Comparison of ENCODE assay signal across 24 cellular contexts in the genomic region with DNA sequence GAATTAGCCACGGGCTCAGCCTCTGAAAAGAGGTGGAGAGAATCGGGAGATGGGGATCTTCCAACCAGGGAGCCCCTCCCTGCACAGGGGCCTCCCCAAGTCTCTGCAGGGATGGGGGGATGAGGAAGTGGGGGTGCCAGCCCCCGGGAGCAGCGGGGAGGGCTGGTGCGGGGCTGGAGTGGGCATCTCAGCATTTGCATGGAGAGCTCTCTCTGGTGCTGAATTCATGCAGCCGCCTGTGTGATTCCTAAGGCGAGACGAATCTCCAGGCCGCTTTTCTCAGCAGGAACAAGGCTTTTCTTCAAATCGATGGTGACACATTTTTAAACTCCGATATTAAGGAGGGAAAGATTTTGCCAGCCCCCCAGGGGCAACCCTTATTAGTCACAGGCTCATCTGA.
"Had no signal": no experiment of that assay in that cellular context is flagged by ENCODE, and none has a peak within 500 bp of the region (broad histone marks: within the 10 kb centered on the region; RNA-seq: fewer than 3 reads in every experiment).

No MANE protein-coding gene starts in this region.

- ATAC-seq: effector memory CD8-positive, alpha-beta T cell; heart right ventricle; left lobe of liver; naive thymus-derived CD4-positive, alpha-beta T cell; sciatic nerve; stimulated activated naive CD8-positive, alpha-beta T cell treated with anti-CD3 and anti-CD28 coated beads, Interleukin-15, amount 100 ng/mL, for 72 hours had no signal

- H3K4me1 ChIP-seq: colonic mucosa, suprapubic skin had no signal

- H3K27me3 ChIP-seq: colonic mucosa, heart right ventricle, right atrium auricular region, suprapubic skin, vagina had no signal

- H3K4me3 ChIP-seq: colonic mucosa, heart right ventricle, prostate gland, right atrium auricular region, smooth muscle cell, suprapubic skin, vagina had no signal

- H3K9me3 Mint-ChIP-seq: effector memory CD8-positive, alpha-beta T cell; naive thymus-derived CD4-positive, alpha-beta T cell; nephron; stimulated activated naive CD8-positive, alpha-beta T cell treated with anti-CD3 and anti-CD28 coated beads, Interleukin-15, amount 100 ng/mL, for 72 hours had no signal

- DNase-seq: colonic mucosa; dermis blood vessel endothelial cell; effector memory CD8-positive, alpha-beta T cell; heart right ventricle; hypothalamus; mesenchymal stem cell; midbrain; naive thymus-derived CD4-positive, alpha-beta T cell; nucleus accumbens; stimulated activated CD4-positive, alpha-beta T cell treated with anti-CD3 and anti-CD28 coated beads, Interleukin-12 subunit alpha, Interleukin-12 subunit beta, amount 100 ng/mL, for 4 hours; stimulated activated CD4-positive, alpha-beta T cell treated with anti-CD3 and anti-CD28 coated beads, Interleukin-1b, Interleukin-23, amount 100 ng/mL, for 48 hours; stimulated activated CD4-positive, alpha-beta T cell treated with anti-CD3 and anti-CD28 coated beads, Interleukin-4, amount 100 ng/mL, for 1 hour; stimulated activated CD8-positive, alpha-beta memory T cell treated with anti-CD3 and anti-CD28 coated beads, Interleukin-4, amount 100 ng/mL, for 48 hours; stimulated activated naive CD4-positive, alpha-beta T cell; stimulated activated naive CD8-positive, alpha-beta T cell treated with anti-CD3 and anti-CD28 coated beads, Interleukin-15, amount 100 ng/mL, for 72 hours; trophoblast cell had no signal

- H3K36me3 ChIP-seq: colonic mucosa, heart right ventricle, prostate gland, right atrium auricular region, suprapubic skin, vagina had no signal

- H3K27ac ChIP-seq: colonic mucosa, heart right ventricle, prostate gland, right atrium auricular region, suprapubic skin, vagina had no signal

- H3K27ac Mint-ChIP-seq: effector memory CD8-positive, alpha-beta T cell had no signal

- H3K4me2 ChIP-seq: smooth muscle cell had no signal

- H3K4me3 Mint-ChIP-seq: effector memory CD8-positive, alpha-beta T cell; naive thymus-derived CD4-positive, alpha-beta T cell; nephron; stimulated activated naive CD8-positive, alpha-beta T cell treated with anti-CD3 and anti-CD28 coated beads, Interleukin-15, amount 100 ng/mL, for 72 hours had no signal

- H3K27me3 Mint-ChIP-seq: effector memory CD8-positive, alpha-beta T cell; naive thymus-derived CD4-positive, alpha-beta T cell; stimulated activated naive CD8-positive, alpha-beta T cell treated with anti-CD3 and anti-CD28 coated beads, Interleukin-15, amount 100 ng/mL, for 72 hours had no signal
